25 cellular contexts compared by ENCODE assay signal in genomic region chr15:29352402-29352801, GRCh38.
"Had no signal": no experiment of that assay in that cellular context is flagged by ENCODE, and none has a peak within 500 bp of the region (broad histone marks: within the 10 kb centered on the region; RNA-seq: fewer than 3 reads in every experiment).

No MANE protein-coding gene starts in this region.

- H3K27me3 ChIP-seq: colonic mucosa, esophagus squamous epithelium, ovary, tibial nerve, vagina had no signal

- H3K36me3 ChIP-seq: colonic mucosa, esophagus squamous epithelium, left ventricle myocardium inferior, lower lobe of right lung, ovary, spleen, thoracic aorta, tibial nerve, vagina had no signal

- H3K4me1 ChIP-seq: colonic mucosa, esophagus squamous epithelium, left ventricle myocardium inferior, lower lobe of right lung, psoas muscle, spleen, tibial nerve had no signal

- DNase-seq: colonic mucosa; effector CD8-positive, alpha-beta T cell; endodermal cell; erythroblast; esophagus squamous epithelium; hypothalamus; immature natural killer cell; islet precursor cell; kidney glomerular epithelial cell; left colon; left ventricle myocardium inferior; lower lobe of right lung; naive thymus-derived CD8-positive, alpha-beta T cell; nephron progenitor cell; occipital lobe; ovary; posterior cingulate gyrus; psoas muscle; right cardiac atrium; spleen; stimulated activated naive B cell treated with anti-CD40 and anti-IgM and Interleukin-4, amounts not matched to agents 10 μg/mL and 1 μg/mL and 100 μg/mL, for 72 hours had no signal

- H3K9me3 ChIP-seq: colonic mucosa, esophagus squamous epithelium, left ventricle myocardium inferior, lower lobe of right lung, ovary, psoas muscle, spleen, thoracic aorta, tibial nerve, vagina had no signal

- H3K4me3 ChIP-seq: colonic mucosa, esophagus squamous epithelium, left ventricle myocardium inferior, lower lobe of right lung, ovary, psoas muscle, skin epidermis, spleen, thoracic aorta, tibial nerve, vagina had no signal

- ATAC-seq: left colon; lower lobe of right lung; naive thymus-derived CD8-positive, alpha-beta T cell; psoas muscle; right cardiac atrium; stimulated activated naive B cell treated with anti-CD40 and anti-IgM and Interleukin-4, amounts not matched to agents 10 μg/mL and 1 μg/mL and 100 μg/mL, for 72 hours had no signal

- H3K27ac ChIP-seq: colonic mucosa, esophagus squamous epithelium, left ventricle myocardium inferior, lower lobe of right lung, ovary, psoas muscle, skin epidermis, spleen, thoracic aorta, tibial nerve, vagina had no signal
